In the genomic region with DNA sequence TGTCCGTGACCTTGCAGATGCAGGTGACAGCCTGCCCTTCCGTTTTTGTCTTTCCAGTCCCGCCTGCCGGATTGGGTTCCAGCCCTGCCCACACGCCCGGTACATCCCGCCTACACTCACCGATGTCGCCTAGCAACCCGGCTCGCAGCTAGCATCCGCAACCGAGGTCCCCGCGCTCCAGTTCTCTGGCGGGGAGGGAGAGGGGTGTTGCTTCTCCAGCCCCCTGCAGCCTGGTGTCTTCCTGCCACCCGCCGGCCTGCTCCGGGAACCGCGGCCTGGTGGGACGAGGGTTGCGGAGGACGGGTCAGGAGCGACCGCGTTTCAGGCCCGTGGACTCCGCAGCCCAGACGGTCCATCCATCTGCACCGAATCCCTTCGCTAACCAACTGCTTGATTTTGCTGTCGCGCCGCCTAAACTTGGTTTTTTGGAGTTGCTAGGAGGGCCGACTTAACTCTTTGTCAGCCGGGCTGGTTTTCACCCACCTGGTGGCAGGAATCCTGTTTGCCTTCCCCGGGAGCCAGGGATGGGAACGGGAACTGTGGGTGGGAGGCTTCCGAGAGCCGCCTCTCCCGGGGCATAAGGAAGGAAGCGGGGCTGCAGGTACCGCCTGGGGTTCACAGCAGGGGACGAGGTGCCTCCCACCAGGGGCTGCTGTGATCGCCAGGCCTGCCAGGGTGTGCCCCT, we compare ENCODE assay signal across 9 cellular contexts. TPM values are rescaled to one million over a fixed set of nuclear protein-coding genes. Genes with fewer than 3 reads are reported as not detected.
DNase-seq lines count a peak whose midpoint lies in the region; ATAC-seq and TF ChIP-seq lines count a peak whose summit lies in the region.
"Had no signal": no experiment of that assay in that cellular context is flagged by ENCODE, and none has a peak within 500 bp of the region (broad histone marks: within the 10 kb centered on the region; RNA-seq: fewer than 3 reads in every experiment).

No MANE protein-coding gene starts in this region.

- H4K20me1 ChIP-seq in H9 (ENCODE audit: control insufficient read depth, insufficient read depth, insufficient read length) = no peaks in the 10 kb centered on the region

- no peaks in the 10 kb centered on the region for H3K79me2 ChIP-seq in H9 (ENCODE audit: insufficient read depth, low read length)
- H3K79me2 ChIP-seq in mesendoderm (ENCODE audit: control insufficient read depth, insufficient read depth, low read length) = no peaks in the 10 kb centered on the region

- H3K4me2 ChIP-seq in H9 (ENCODE audit: insufficient read depth, insufficient read length, low read length) (peak overlapping the region; percentile 69), mesendoderm (ENCODE audit: low read length) (no peak overlapping the region)

- no peak overlapping the region for H3K14ac ChIP-seq in H9 (ENCODE audit: insufficient read depth, low read length)

- no peak overlapping the region for H3T11ph ChIP-seq in H9 (ENCODE audit: low read length)

- peak overlapping the region; percentile 49 to 77 for H3K4me3 Mint-ChIP-seq in H9
- peak overlapping the region; percentile 62 for H3K4me3 Mint-ChIP-seq in activated B cell treated with CpG ODN at 0.5 μM for 24 hours

- ATAC-seq in activated B cell treated with CpG ODN at 0.5 μM for 24 hours (ENCODE audit: low read depth) = peak; percentile 68
- ATAC-seq in HG02973 (IDR thresholded peaks at IDR 0.05; ENCODE audit: unreplicated experiment) = no peak
- ATAC-seq in GM18861 (IDR thresholded peaks at IDR 0.05; ENCODE audit: unreplicated experiment) = no peak

- H3K56ac ChIP-seq in H9 (ENCODE audit: insufficient read length, low read depth, low read length) (no peak overlapping the region), mesendoderm (ENCODE audit: low read length) (no peak overlapping the region)

- no peak overlapping the region for H4K91ac ChIP-seq in H9 (ENCODE audit: insufficient read length, low read depth, low read length)

- H3K23ac ChIP-seq in H9 (ENCODE audit: insufficient read length, low read depth, low read length) (no peak overlapping the region), mesendoderm (ENCODE audit: low read length) (no peak overlapping the region)

- H2BK120ac ChIP-seq in H9 (ENCODE audit: low read depth, low read length, poor library complexity, severe bottlenecking) (no peak overlapping the region), mesendoderm (ENCODE audit: low read depth, low read length) (no peak overlapping the region)

- H4K5ac ChIP-seq in H9 (ENCODE audit: insufficient read length, low read depth, low read length) = no peak overlapping the region
- no peak overlapping the region for H4K5ac ChIP-seq in mesendoderm (ENCODE audit: low read length)

- H3K27me3 Mint-ChIP-seq in H9 (ENCODE audit: low read depth) (peaks cover 50% of the 10 kb centered on the region), activated B cell treated with CpG ODN at 0.5 μM for 24 hours (peaks cover 11% of the 10 kb centered on the region)

- H3K4me3 ChIP-seq in mesendoderm (ENCODE audit: low read length) = no peak overlapping the region

- H3K36me3 Mint-ChIP-seq in H9 (ENCODE audit: insufficient read depth in 1 of 3, low read depth in 3 of 3) (no peaks in the 10 kb centered on the region), activated B cell treated with CpG ODN at 0.5 μM for 24 hours (ENCODE audit: low read depth) (no peaks in the 10 kb centered on the region)

- intact Hi-C loops in activated B cell treated with CpG ODN at 0.5 μM for 24 hours (cut with micrococcal nuclease) = loop anchor here (1.0 kb wide), 1 partner anchor 9 kb away; no protein-coding TSS in a partner anchor

- no peak overlapping the region for H2BK12ac ChIP-seq in H9 (ENCODE audit: insufficient read length, low read depth, low read length)

- POLR2A ChIA-PET in activated B cell treated with CpG ODN at 0.5 μM for 24 hours (lab: Charles Lee) = no interaction called here

- no peak overlapping the region for H3K18ac ChIP-seq in H9 (ENCODE audit: insufficient read length, low read depth, low read length)
- H3K18ac ChIP-seq in mesendoderm (ENCODE audit: low read length) = no peak overlapping the region

- H3K36me3 ChIP-seq in mesendoderm (ENCODE audit: control insufficient read depth, insufficient read depth, low read length) = no peaks in the 10 kb centered on the region

- H3K9ac ChIP-seq in H9 (ENCODE audit: extremely low read depth, insufficient read length, low read length) (no peak overlapping the region), mesendoderm (ENCODE audit: low read length) (no peak overlapping the region)

- H3K27ac ChIP-seq in H9 (ENCODE audit: insufficient read length, low read depth, low read length) = no peak overlapping the region
- no peak overlapping the region for H3K27ac ChIP-seq in mesendoderm (ENCODE audit: low read depth, low read length)

- H3K4me1 Mint-ChIP-seq in H9 = peaks cover 0 to 14% of the 10 kb centered on the region in 2 experiments; a peak in 2 of 4 replicates
- H3K4me1 Mint-ChIP-seq in activated B cell treated with CpG ODN at 0.5 μM for 24 hours = peaks cover 18% of the 10 kb centered on the region

- in situ Hi-C loops in ACHN (cut with HindIII; ENCODE audit: low pct_ligation_motif_present, low pct_unique_long_range_greater_than_20kb, low sequenced_read_pairs) = no loop called here

- H3K9me3 ChIP-seq in H9 (ENCODE audit: control insufficient read depth, low read depth, low read length) = no peaks in the 10 kb centered on the region

- H2AK5ac ChIP-seq in H9 (ENCODE audit: insufficient read length, low read length) (no peak overlapping the region), mesendoderm (ENCODE audit: low read length) (no peak overlapping the region)

- H3K9me3 Mint-ChIP-seq in H9 (peaks cover 5 to 11% of the 10 kb centered on the region in 2 experiments), activated B cell treated with CpG ODN at 0.5 μM for 24 hours (peaks cover 4% of the 10 kb centered on the region)

- H3K4me1 ChIP-seq in H9 (ENCODE audit: insufficient read depth, low read length) = no peaks in the 10 kb centered on the region
- H3K4me1 ChIP-seq in mesendoderm (ENCODE audit: control insufficient read depth, low read depth, low read length) = no peaks in the 10 kb centered on the region

- H3K27me3 ChIP-seq in H9 (ENCODE audit: insufficient read depth, low read length) (no peaks in the 10 kb centered on the region), mesendoderm (ENCODE audit: insufficient read depth, low read length, poor library complexity) (peaks cover 2% of the 10 kb centered on the region)

- CTCF ChIA-PET in activated B cell treated with CpG ODN at 0.5 μM for 24 hours (lab: Charles Lee) = no interaction called here

- H3K4ac ChIP-seq in H9 (ENCODE audit: low read depth, low read length) = no peak overlapping the region
- H3K4ac ChIP-seq in mesendoderm (ENCODE audit: low read depth, low read length) = no peak overlapping the region

- whole genome bisulfite sequencing in H9 (ENCODE audit: extremely low coverage, insufficient read length, low lambda C conversion rate) = no CpG with 5 or more reads among the region's 46 CpGs
- no CpG with 5 or more reads among the region's 46 CpGs for WGBS in mesendoderm (ENCODE audit: extremely low coverage, insufficient coverage, low lambda C conversion rate)

- no peak overlapping the region for H2BK20ac ChIP-seq in H9 (ENCODE audit: low read depth, low read length, poor library complexity, severe bottlenecking)

- peak; percentile 66 for TF ChIP-seq CTCF in H9 (conservative IDR thresholded peaks at IDR 0.05)
- TF ChIP-seq CTCF in activated B cell treated with CpG ODN at 0.5 μM for 24 hours (IDR thresholded peaks at IDR 0.05) = no peak

- H3K27ac Mint-ChIP-seq in H9 = no peak overlapping the region
- no peak overlapping the region for H3K27ac Mint-ChIP-seq in activated B cell treated with CpG ODN at 0.5 μM for 24 hours

- H2BK15ac ChIP-seq in H9 (ENCODE audit: low read depth, low read length) (no peak overlapping the region), mesendoderm (replicated peaks; ENCODE audit: low read depth) (no peak overlapping the region)

- DNase-seq in H9 (peak; percentile 86), activated B cell treated with CpG ODN at 0.5 μM for 24 hours (peak; percentile 40), mesendoderm (peak; percentile 69), ACHN (no peak)
- peak; percentile 61 for DNase-seq in central memory CD4-positive, alpha-beta T cell
- DNase-seq in stimulated activated naive CD4-positive, alpha-beta T cell (lab: John Stamatoyannopoulos, UW) = peak; percentile 23 to 62 (median 32)

- H2BK5ac ChIP-seq in H9 (ENCODE audit: insufficient read length, low read length) (no peak overlapping the region), mesendoderm (ENCODE audit: low read length) (no peak overlapping the region)

- H3K79me1 ChIP-seq in H9 (ENCODE audit: insufficient read depth, low read depth, low read length, poor library complexity, severe bottlenecking) (no peaks in the 10 kb centered on the region), mesendoderm (ENCODE audit: low read length) (no peaks in the 10 kb centered on the region)

- H4K8ac ChIP-seq in H9 (replicated peaks; ENCODE audit: insufficient read length, low read depth, low read length) (no peak overlapping the region), mesendoderm (ENCODE audit: low read depth, low read length) (no peak overlapping the region)

- H2AFZ ChIP-seq in H9 (ENCODE audit: low read length) = no peak overlapping the region

- H3K23me2 ChIP-seq in H9 (ENCODE audit: insufficient read length, low read depth, low read length, poor library complexity, severe bottlenecking) = peaks cover 7% of the 10 kb centered on the region

RNA-seq across cellular contexts. Expression of gene MATK, which starts 15.4 kb away (rescaled TPM):
- total RNA-seq in H9 (2021) = 11.0 and 13.5 TPM in 2 replicates
- 4.0 and 4.8 TPM in 2 replicates for total RNA-seq in activated B cell treated with CpG ODN at 0.5 μM for 24 hours
- 6.0 TPM for polyA plus RNA-seq in mesendoderm (2013, experiment 1 of 2)
- 5.2 TPM for polyA plus RNA-seq in mesendoderm (2013, experiment 2 of 2)

RNA-seq across cellular contexts. Expression of gene RAX2, which starts 29.5 kb away (rescaled TPM):
- total RNA-seq in H9 (2021) (not detected in 2 replicates), activated B cell treated with CpG ODN at 0.5 μM for 24 hours (not detected in 2 replicates)
- polyA plus RNA-seq in mesendoderm (2013, experiment 1 of 2) = not detected
- not detected for polyA plus RNA-seq in mesendoderm (2013, experiment 2 of 2)
- total RNA-seq: mononuclear cell had no signal

RNA-seq across cellular contexts. Expression of gene MRPL54, which starts 39.1 kb away (rescaled TPM):
- 60.0 and 65.5 TPM in 2 replicates for total RNA-seq in H9 (2021)
- total RNA-seq in activated B cell treated with CpG ODN at 0.5 μM for 24 hours = 81.2 and 90.0 TPM in 2 replicates
- polyA plus RNA-seq in mesendoderm (2013, experiment 1 of 2) = 66.5 TPM
- 68.8 TPM for polyA plus RNA-seq in mesendoderm (2013, experiment 2 of 2)

RNA-seq across cellular contexts. Expression of gene APBA3, which starts 40.1 kb away (rescaled TPM):
- total RNA-seq in H9 (2021) (21.3 and 21.8 TPM in 2 replicates), activated B cell treated with CpG ODN at 0.5 μM for 24 hours (42.6 and 51.2 TPM in 2 replicates)
- polyA plus RNA-seq in mesendoderm (2013, experiment 1 of 2) = 13.1 TPM
- polyA plus RNA-seq in mesendoderm (2013, experiment 2 of 2) = 14.3 TPM
